In the genomic region with DNA sequence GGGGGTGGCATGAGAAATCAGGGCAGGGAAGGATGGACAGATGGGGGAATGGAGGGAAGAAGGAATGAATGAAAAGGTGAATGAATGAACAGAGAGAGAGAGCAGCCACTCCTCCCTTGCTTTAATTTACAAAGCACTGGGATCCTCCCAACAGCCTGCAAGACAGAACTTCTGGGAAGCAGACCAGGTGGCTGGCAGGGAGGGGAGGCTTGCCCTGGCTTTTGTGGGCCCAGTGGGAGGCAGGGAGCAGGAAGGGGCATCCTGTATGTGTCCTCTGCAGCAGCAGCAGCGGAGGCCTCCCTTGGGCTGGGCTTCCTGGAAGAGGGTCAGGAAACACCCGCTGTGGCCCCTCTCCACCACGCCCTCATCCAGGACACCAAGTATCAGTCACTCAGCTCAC, we compare ENCODE assay signal across 8 cellular contexts. TPM values are rescaled to one million over a fixed set of nuclear protein-coding genes. Genes with fewer than 3 reads are reported as not detected.
DNase-seq lines count a peak whose midpoint lies in the region; ATAC-seq and TF ChIP-seq lines count a peak whose summit lies in the region.
"Not testable (repeated sequence)": the region's sequence is repeated elsewhere in the genome, so short reads cannot be mapped to it uniquely, and the experiment has no call there.

No MANE protein-coding gene starts in this region.

- not testable (repeated sequence) for H3K4me2 ChIP-seq in HCT116 (ENCODE audit: low read length); mesenchymal stem cell (ENCODE audit: low read length, poor library complexity, severe bottlenecking)

- not testable (repeated sequence) for H3K9me3 Mint-ChIP-seq in activated T-cell treated with anti-CD3 and anti-CD28 coated beads, Interleukin-2, amount 50 U/mL, for 24 hours

- H3K9me2 ChIP-seq in HCT116 (ENCODE audit: insufficient read depth) = not testable (repeated sequence)

- peak overlapping the region; percentile 80 for H2BK15ac ChIP-seq in mesenchymal stem cell (ENCODE audit: low read depth, poor library complexity, severe bottlenecking)

- H2AFZ ChIP-seq in ACC112 (ENCODE audit: low read length, unreplicated experiment); HCT116 (ENCODE audit: low read depth, low read length, poor library complexity, severe bottlenecking); mesenchymal stem cell (ENCODE audit: low read depth, low read length): not testable (repeated sequence)

- H3K4me1 Mint-ChIP-seq in activated T-cell treated with anti-CD3 and anti-CD28 coated beads, Interleukin-2, amount 50 U/mL, for 24 hours (ENCODE audit: low read depth) = peaks cover 35% of the 10 kb centered on the region

- not testable (repeated sequence) for TF ChIP-seq RAD21 in HCT116 (IDR thresholded peaks at IDR 0.05; ENCODE audit: low read depth)

- H3K14ac ChIP-seq in mesenchymal stem cell (ENCODE audit: low read length in 2 of 2) = peak overlapping the region in 1 of 2 experiments; percentile 35

- intact Hi-C loops in HCT116 (cut with micrococcal nuclease) = not testable (repeated sequence)

- H3K4me3 ChIP-seq in ACC112 (ENCODE audit: low read depth, low read length) (peak overlapping the region; percentile 86), Peyer's patch (peak overlapping the region in 2 of 4 donors; percentile 22 to 41), gastroesophageal sphincter (peak overlapping the region in 1 of 2 donors; percentile 46), mesenchymal stem cell (ENCODE audit: insufficient read depth in 1 of 2, low read depth in 1 of 2, low read length in 2 of 2) (peak overlapping the region in 1 of 2 experiments; percentile 82), skeletal muscle tissue (ENCODE audit: low read length in 3 of 3) (peak overlapping the region in 2 of 3 donors; percentile 27 to 31)
- H3K4me3 ChIP-seq in HCT116 (replicated peaks in 1 of 2; ENCODE audit: low read depth in 1 of 2, low read length in 2 of 2) = not testable (repeated sequence)

- H3K27me3 ChIP-seq in ACC112 (ENCODE audit: insufficient read depth, low read length); HCT116 (ENCODE audit: insufficient read depth, low read length); Peyer's patch; gastroesophageal sphincter; mesenchymal stem cell (ENCODE audit: control insufficient read depth in 1 of 2, insufficient read depth in 1 of 2, low read length in 2 of 2); skeletal muscle tissue (ENCODE audit: control insufficient read depth in 3 of 3, insufficient read depth in 3 of 3, low read length in 3 of 3): not testable (repeated sequence)

- H3K27ac ChIP-seq in ACC112 (ENCODE audit: low read depth, low read length) (peak overlapping the region; percentile 99), HCT116 (ENCODE audit: low read depth, low read length) (peak overlapping the region; percentile 8; the same call in 1 of the 2 replicates), Peyer's patch (peak overlapping the region in 3 of 4 donors; percentile 29 to 92 (median 70)), caudate nucleus (ENCODE audit: low read depth, low read length) (peak overlapping the region; percentile 31), gastroesophageal sphincter (peak overlapping the region in 3 of 4 donors; percentile 19 to 87 (median 83)), skeletal muscle tissue (ENCODE audit: low read depth, low read length) (peak overlapping the region; percentile 58)
- not testable (repeated sequence) for H3K27ac ChIP-seq in mesenchymal stem cell (ENCODE audit: low read length, poor library complexity, severe bottlenecking)

- not testable (repeated sequence) for TF ChIP-seq POLR2A in HCT116 (IDR thresholded peaks at IDR 0.05; ENCODE audit: borderline replicate concordance, extremely low read depth, insufficient read depth, insufficient read length); Peyer's patch (IDR thresholded peaks at IDR 0.05); gastroesophageal sphincter (IDR thresholded peaks at IDR 0.05)

- H3K9me3 ChIP-seq in HCT116 (ENCODE audit: control insufficient read depth in 1 of 2, insufficient read depth in 1 of 2, low read depth in 1 of 2, low read length in 2 of 2); Peyer's patch; gastroesophageal sphincter; mesenchymal stem cell (ENCODE audit: control insufficient read depth, low read length); skeletal muscle tissue (ENCODE audit: control insufficient read depth in 3 of 3, low read length in 3 of 3): not testable (repeated sequence)

- CTCF ChIA-PET in HCT116 (lab: Charles Lee) = interaction anchor here (1.1 to 1.6 kb wide), 3 partner anchors 12 to 53 kb away, joined by 3 to 6 read pairs (median 4); no protein-coding TSS in a partner anchor

- POLR2A ChIA-PET in HCT116 (lab: Charles Lee) = not testable (repeated sequence)

- not testable (repeated sequence) for ATAC-seq in HCT116, gastroesophageal sphincter

- H3K23ac ChIP-seq in mesenchymal stem cell (ENCODE audit: low read length in 2 of 2) = peak overlapping the region in 1 of 2 experiments; percentile 40

- RAD21 ChIA-PET in HCT116 (lab: Charles Lee; ENCODE audit: low non-redundant PET in 1 of 2, low total read pairs in 2 of 2, uncharacterized antibody in 2 of 2, unreplicated experiment in 2 of 2) = interaction anchor here in 1 of 2 experiments (1.1 kb wide), 1 partner anchor 54 kb away, joined by 3 read pairs; no protein-coding TSS in a partner anchor

- not testable (repeated sequence) for BruUV-seq in HCT116 (replicated peaks; lab: Mats Ljungman, UMichigan)

- peaks cover 26% of the 10 kb centered on the region for H3K4me1 ChIP-seq in ACC112 (ENCODE audit: control insufficient read depth, insufficient read depth, low read length, unreplicated experiment)
- peaks cover 27 to 37% of the 10 kb centered on the region in 2 experiments for H3K4me1 ChIP-seq in HCT116 (ENCODE audit: control insufficient read depth in 1 of 2, insufficient read depth in 2 of 2, low read length in 2 of 2)
- peaks cover 0 to 18% (median 6%) of the 10 kb centered on the region in 4 donors for H3K4me1 ChIP-seq in Peyer's patch
- H3K4me1 ChIP-seq in gastroesophageal sphincter = peaks cover 0 to 50% (median 23%) of the 10 kb centered on the region in 3 donors
- H3K4me1 ChIP-seq in mesenchymal stem cell (ENCODE audit: control insufficient read depth, insufficient read depth, low read depth, low read length) = peaks cover 42% of the 10 kb centered on the region
- H3K4me1 ChIP-seq in skeletal muscle tissue (ENCODE audit: control insufficient read depth in 3 of 3, insufficient read depth in 3 of 3, low read length in 3 of 3) = peaks cover 24 to 38% (median 31%) of the 10 kb centered on the region in 3 donors

- peak overlapping the region; percentile 94 to 97 for H3K4ac ChIP-seq in mesenchymal stem cell (ENCODE audit: low read depth in 1 of 2, low read length in 2 of 2)

- not testable (repeated sequence) for H3K36me3 Mint-ChIP-seq in activated T-cell treated with anti-CD3 and anti-CD28 coated beads, Interleukin-2, amount 50 U/mL, for 24 hours (ENCODE audit: low read depth)

- peak overlapping the region; percentile 55 for H3K27ac Mint-ChIP-seq in activated T-cell treated with anti-CD3 and anti-CD28 coated beads, Interleukin-2, amount 50 U/mL, for 24 hours

- H2AK5ac ChIP-seq in mesenchymal stem cell (ENCODE audit: low read length, severe bottlenecking) = not testable (repeated sequence)

- not testable (repeated sequence) for H3K27me3 Mint-ChIP-seq in activated T-cell treated with anti-CD3 and anti-CD28 coated beads, Interleukin-2, amount 50 U/mL, for 24 hours

- H4K20me1 ChIP-seq in HCT116 (ENCODE audit: insufficient read depth) = not testable (repeated sequence)

- not testable (repeated sequence) for TF ChIP-seq CTCF in HCT116 (IDR thresholded peaks at IDR 0.05 in 2 of 3, conservative IDR thresholded peaks at IDR 0.05 in 1 of 3; ENCODE audit: borderline replicate concordance in 1 of 3, insufficient read depth in 1 of 3, low read depth in 2 of 3, low read length in 2 of 3); Peyer's patch (IDR thresholded peaks at IDR 0.05); gastroesophageal sphincter (IDR thresholded peaks at IDR 0.05)

- peaks cover 27% of the 10 kb centered on the region for H3K79me2 ChIP-seq in ACC112 (ENCODE audit: control insufficient read depth, insufficient read depth, low read length, unreplicated experiment)
- H3K79me2 ChIP-seq in HCT116 (ENCODE audit: insufficient read depth, low read length) = not testable (repeated sequence)

- not testable (repeated sequence) for TF ChIP-seq EP300 in gastroesophageal sphincter (IDR thresholded peaks at IDR 0.05)

- peak overlapping the region; percentile 99 for H2BK120ac ChIP-seq in mesenchymal stem cell (ENCODE audit: low read depth, low read length)

- H2BK5ac ChIP-seq in mesenchymal stem cell (ENCODE audit: low read depth, low read length, poor library complexity, severe bottlenecking) = not testable (repeated sequence)

- H3K4me3 Mint-ChIP-seq in activated T-cell treated with anti-CD3 and anti-CD28 coated beads, Interleukin-2, amount 50 U/mL, for 24 hours = not testable (repeated sequence)

- H3K9ac ChIP-seq in HCT116 (ENCODE audit: low read length); skeletal muscle tissue (ENCODE audit: low read depth in 1 of 3, low read length in 3 of 3): not testable (repeated sequence)
- H3K9ac ChIP-seq in mesenchymal stem cell (ENCODE audit: low read length) = peak overlapping the region; percentile 41

- peak overlapping the region; percentile 99 for H4K91ac ChIP-seq in mesenchymal stem cell (ENCODE audit: low read length)

- not testable (repeated sequence) for H3K79me1 ChIP-seq in mesenchymal stem cell (replicated peaks; ENCODE audit: low read length, poor library complexity, severe bottlenecking)

- peak overlapping the region; percentile 99 for H2BK12ac ChIP-seq in mesenchymal stem cell (ENCODE audit: low read length in 2 of 2)

- not testable (repeated sequence) for DNase-seq in HCT116 (ENCODE audit: low read depth, low spot score); Peyer's patch; activated T-cell treated with anti-CD3 and anti-CD28 coated beads, Interleukin-2, amount 50 U/mL, for 24 hours; caudate nucleus (lab: John Stamatoyannopoulos, UW)
- DNase-seq in mesenchymal stem cell = peak; percentile 52

- peak overlapping the region; percentile 95 for H4K8ac ChIP-seq in mesenchymal stem cell (ENCODE audit: low read length)

- H3K18ac ChIP-seq in mesenchymal stem cell (ENCODE audit: low read depth in 1 of 2, low read length in 2 of 2) = peak overlapping the region; percentile 98 to 99

- H3K36me3 ChIP-seq in ACC112 (ENCODE audit: insufficient read depth, low read length); HCT116 (ENCODE audit: control insufficient read depth in 1 of 2, insufficient read depth in 2 of 2, low read length in 2 of 2); Peyer's patch; gastroesophageal sphincter; mesenchymal stem cell (ENCODE audit: control insufficient read depth in 1 of 2, insufficient read depth in 2 of 2, low read depth in 1 of 2, low read length in 2 of 2); skeletal muscle tissue (ENCODE audit: control insufficient read depth in 3 of 3, insufficient read depth in 3 of 3, low read length in 3 of 3): not testable (repeated sequence)

- no CpG with 5 or more reads among the region's 3 CpGs for WGBS in gastroesophageal sphincter (ENCODE audit: low coverage in 1 of 2), 2 donors
- WGBS in mesenchymal stem cell = no CpG with 5 or more reads among the region's 3 CpGs

RNA-seq across cellular contexts. Expression of gene GGT5, which starts 1.5 kb away (rescaled TPM):
- total RNA-seq in HCT116 (2021; ENCODE audit: unreplicated experiment) = 0.57 TPM
- 0.14 and 0.42 TPM in 2 replicates for polyA plus RNA-seq in HCT116 (2012)
- total RNA-seq in Peyer's patch = 10 to 100 TPM in 3 of 4 donors, 1 to 10 TPM in 1; 8.9 to 25.2 (median 12.3) TPM
- total RNA-seq in gastroesophageal sphincter = 10 to 100 TPM; 26.3 to 38.9 (median 34.7) TPM
- 181 TPM for polyA plus RNA-seq in mesenchymal stem cell (2013, experiment 1 of 2)
- polyA plus RNA-seq in mesenchymal stem cell (2013, experiment 2 of 2) = 135 TPM
- 2.1 TPM for total RNA-seq in skeletal muscle tissue

RNA-seq across cellular contexts. Expression of gene SPECC1L, which starts 27.2 kb away (rescaled TPM):
- total RNA-seq in HCT116 (2021; ENCODE audit: unreplicated experiment) (40.8 TPM), Peyer's patch (100 to 1,000 TPM in 1 of 4 donors, 10 to 100 TPM in 3; 24.2 to 147 (median 34.4) TPM), gastroesophageal sphincter (100 to 1,000 TPM in 2 of 4 donors, 10 to 100 TPM in 2; 62.3 to 110 (median 92.5) TPM), skeletal muscle tissue (21.9 TPM)
- 9.6 and 11.5 TPM in 2 replicates for polyA plus RNA-seq in HCT116 (2012)
- polyA plus RNA-seq in mesenchymal stem cell (2013, experiment 1 of 2) = 28.6 TPM
- 31.0 TPM for polyA plus RNA-seq in mesenchymal stem cell (2013, experiment 2 of 2)
